ENCODE assay signal across 1 cellular context in the genomic region with DNA sequence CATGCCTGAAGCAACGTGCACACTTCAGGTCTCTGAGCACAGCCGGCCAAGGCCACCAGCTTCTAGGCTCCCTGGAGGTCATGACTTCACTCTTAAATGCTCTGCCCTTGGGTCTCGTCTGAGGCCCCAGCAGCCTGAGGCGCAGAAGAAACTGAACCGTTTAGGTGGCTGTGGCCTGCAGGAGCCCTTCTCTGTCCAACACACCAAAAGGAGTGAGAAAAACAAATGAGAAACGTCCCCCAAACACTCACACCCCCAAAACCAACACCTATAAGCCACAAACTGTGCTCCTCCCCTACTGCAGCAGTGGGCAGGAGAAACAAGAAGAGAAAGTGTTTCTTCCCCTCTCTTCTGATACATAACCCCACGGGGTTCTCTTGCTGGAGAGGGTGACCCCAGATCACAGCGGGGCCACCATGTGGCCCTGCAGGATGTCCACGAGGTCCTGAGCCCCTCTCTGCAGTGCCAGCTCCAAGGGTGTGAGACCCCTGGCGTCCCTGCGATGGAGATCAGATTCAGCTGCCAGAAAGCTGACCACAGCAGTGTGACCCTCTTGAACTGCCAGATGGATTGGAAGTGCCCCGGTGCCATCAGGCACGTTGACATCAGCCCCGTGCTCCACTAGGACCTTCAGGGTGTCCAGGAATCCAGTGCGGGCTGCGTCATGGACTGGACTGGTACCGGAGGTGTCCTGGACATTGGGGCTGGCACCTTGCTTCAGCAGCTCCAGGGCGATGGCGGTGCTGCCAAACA.
A peak's percentile ranks its signal among the peaks of the same experiment; 100 is the strongest.
TF ChIP-seq lines count a peak whose summit lies in the region.

No MANE protein-coding gene starts in this region.

TF ChIP-seq in HEK293, 187 proteins besides CTCF, POLR2A, EP300 and RAD21:
- TF ChIP-seq, protein P1, sequence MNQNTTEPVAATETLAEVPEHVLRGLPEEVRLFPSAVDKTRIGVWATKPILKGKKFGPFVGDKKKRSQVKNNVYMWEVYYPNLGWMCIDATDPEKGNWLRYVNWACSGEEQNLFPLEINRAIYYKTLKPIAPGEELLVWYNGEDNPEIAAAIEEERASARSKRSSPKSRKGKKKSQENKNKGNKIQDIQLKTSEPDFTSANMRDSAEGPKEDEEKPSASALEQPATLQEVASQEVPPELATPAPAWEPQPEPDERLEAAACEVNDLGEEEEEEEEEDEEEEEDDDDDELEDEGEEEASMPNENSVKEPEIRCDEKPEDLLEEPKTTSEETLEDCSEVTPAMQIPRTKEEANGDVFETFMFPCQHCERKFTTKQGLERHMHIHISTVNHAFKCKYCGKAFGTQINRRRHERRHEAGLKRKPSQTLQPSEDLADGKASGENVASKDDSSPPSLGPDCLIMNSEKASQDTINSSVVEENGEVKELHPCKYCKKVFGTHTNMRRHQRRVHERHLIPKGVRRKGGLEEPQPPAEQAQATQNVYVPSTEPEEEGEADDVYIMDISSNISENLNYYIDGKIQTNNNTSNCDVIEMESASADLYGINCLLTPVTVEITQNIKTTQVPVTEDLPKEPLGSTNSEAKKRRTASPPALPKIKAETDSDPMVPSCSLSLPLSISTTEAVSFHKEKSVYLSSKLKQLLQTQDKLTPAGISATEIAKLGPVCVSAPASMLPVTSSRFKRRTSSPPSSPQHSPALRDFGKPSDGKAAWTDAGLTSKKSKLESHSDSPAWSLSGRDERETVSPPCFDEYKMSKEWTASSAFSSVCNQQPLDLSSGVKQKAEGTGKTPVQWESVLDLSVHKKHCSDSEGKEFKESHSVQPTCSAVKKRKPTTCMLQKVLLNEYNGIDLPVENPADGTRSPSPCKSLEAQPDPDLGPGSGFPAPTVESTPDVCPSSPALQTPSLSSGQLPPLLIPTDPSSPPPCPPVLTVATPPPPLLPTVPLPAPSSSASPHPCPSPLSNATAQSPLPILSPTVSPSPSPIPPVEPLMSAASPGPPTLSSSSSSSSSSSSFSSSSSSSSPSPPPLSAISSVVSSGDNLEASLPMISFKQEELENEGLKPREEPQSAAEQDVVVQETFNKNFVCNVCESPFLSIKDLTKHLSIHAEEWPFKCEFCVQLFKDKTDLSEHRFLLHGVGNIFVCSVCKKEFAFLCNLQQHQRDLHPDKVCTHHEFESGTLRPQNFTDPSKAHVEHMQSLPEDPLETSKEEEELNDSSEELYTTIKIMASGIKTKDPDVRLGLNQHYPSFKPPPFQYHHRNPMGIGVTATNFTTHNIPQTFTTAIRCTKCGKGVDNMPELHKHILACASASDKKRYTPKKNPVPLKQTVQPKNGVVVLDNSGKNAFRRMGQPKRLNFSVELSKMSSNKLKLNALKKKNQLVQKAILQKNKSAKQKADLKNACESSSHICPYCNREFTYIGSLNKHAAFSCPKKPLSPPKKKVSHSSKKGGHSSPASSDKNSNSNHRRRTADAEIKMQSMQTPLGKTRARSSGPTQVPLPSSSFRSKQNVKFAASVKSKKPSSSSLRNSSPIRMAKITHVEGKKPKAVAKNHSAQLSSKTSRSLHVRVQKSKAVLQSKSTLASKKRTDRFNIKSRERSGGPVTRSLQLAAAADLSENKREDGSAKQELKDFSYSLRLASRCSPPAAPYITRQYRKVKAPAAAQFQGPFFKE (tag by site-specific recombination; IDR thresholded peaks at IDR 0.05; ENCODE audit: borderline replicate concordance) = no peak
- no peak for TF ChIP-seq ZNF624 (tag by site-specific recombination; IDR thresholded peaks at IDR 0.05)
- no peak for TF ChIP-seq ZNF202 (tag by site-specific recombination; IDR thresholded peaks at IDR 0.05; ENCODE audit: borderline replicate concordance)
- TF ChIP-seq ZNF600 (tag by site-specific recombination; IDR thresholded peaks at IDR 0.05) = 0 out of 2 replicates have a peak, but pooled peaks have one; percentile 8
- TF ChIP-seq SCRT1 (tag by site-specific recombination; IDR thresholded peaks at IDR 0.05; ENCODE audit: borderline replicate concordance) = no peak
- TF ChIP-seq ZNF626 (tag by site-specific recombination; IDR thresholded peaks at IDR 0.05) = no peak
- TF ChIP-seq BCL11B (tag by site-specific recombination; IDR thresholded peaks at IDR 0.05; ENCODE audit: low read depth) = no peak
